19 cellular contexts compared by ENCODE assay signal in genomic region chr3:66931286-66931685, GRCh38.
"Had no signal": no experiment of that assay in that cellular context is flagged by ENCODE, and none has a peak within 500 bp of the region (broad histone marks: within the 10 kb centered on the region; RNA-seq: fewer than 3 reads in every experiment).

No MANE protein-coding gene starts in this region.

- H3K4me1 ChIP-seq: prostate gland, spleen had no signal

- H3K9me3 ChIP-seq: prostate gland, spleen, thoracic aorta had no signal

- H3K4me3 ChIP-seq: prostate gland, spleen, thoracic aorta had no signal

- H3K27ac ChIP-seq: prostate gland, spleen, thoracic aorta had no signal

- H3K36me3 Mint-ChIP-seq: activated naive CD4-positive, alpha-beta T cell treated with anti-CD3 and anti-CD28 coated beads, Interleukin-2, amount 50 U/mL, for 72 hours; brain; memory B cell had no signal

- DNase-seq: activated CD4-positive, alpha-beta T cell treated with anti-CD3 and anti-CD28 coated beads for 1 hour; activated T-cell treated with anti-CD3 and anti-CD28 coated beads, Interleukin-2, amount 50 U/mL, for 1 hour; aorta; effector CD4-positive, alpha-beta T cell; erythroblast; foreskin fibroblast; hippocampal formation; nephron progenitor cell; occipital lobe; spleen; stimulated activated CD4-positive, alpha-beta T cell treated with anti-CD3 and anti-CD28 coated beads, Interleukin-4, amount 100 ng/mL, for 1 hour; stimulated activated naive CD4-positive, alpha-beta T cell treated with Interleukin-2 at 50 U/mL for 16 hours; T-helper 9 cell had no signal

- H3K4me3 Mint-ChIP-seq: brain; dendritic cell treated with granulocyte-macrophage colony-stimulating factor and Interleukin-4, amounts not matched to agents 40 ng/mL and 50 ng/mL, for 4 days; memory B cell; nephron progenitor cell had no signal

- H3K27ac Mint-ChIP-seq: activated naive CD4-positive, alpha-beta T cell treated with anti-CD3 and anti-CD28 coated beads, Interleukin-2, amount 50 U/mL, for 72 hours; dendritic cell treated with granulocyte-macrophage colony-stimulating factor and Interleukin-4, amounts not matched to agents 40 ng/mL and 50 ng/mL, for 4 days; memory B cell; nephron progenitor cell had no signal

- H3K27me3 ChIP-seq: spleen had no signal

- H3K27me3 Mint-ChIP-seq: brain had no signal

- H3K9me3 Mint-ChIP-seq: activated naive CD4-positive, alpha-beta T cell treated with anti-CD3 and anti-CD28 coated beads, Interleukin-2, amount 50 U/mL, for 72 hours; brain; dendritic cell treated with granulocyte-macrophage colony-stimulating factor and Interleukin-4, amounts not matched to agents 40 ng/mL and 50 ng/mL, for 4 days; memory B cell; nephron progenitor cell had no signal

- H3K36me3 ChIP-seq: prostate gland, spleen, thoracic aorta had no signal
